Comparison of ENCODE assay signal across 10 cellular contexts in the genomic region with DNA sequence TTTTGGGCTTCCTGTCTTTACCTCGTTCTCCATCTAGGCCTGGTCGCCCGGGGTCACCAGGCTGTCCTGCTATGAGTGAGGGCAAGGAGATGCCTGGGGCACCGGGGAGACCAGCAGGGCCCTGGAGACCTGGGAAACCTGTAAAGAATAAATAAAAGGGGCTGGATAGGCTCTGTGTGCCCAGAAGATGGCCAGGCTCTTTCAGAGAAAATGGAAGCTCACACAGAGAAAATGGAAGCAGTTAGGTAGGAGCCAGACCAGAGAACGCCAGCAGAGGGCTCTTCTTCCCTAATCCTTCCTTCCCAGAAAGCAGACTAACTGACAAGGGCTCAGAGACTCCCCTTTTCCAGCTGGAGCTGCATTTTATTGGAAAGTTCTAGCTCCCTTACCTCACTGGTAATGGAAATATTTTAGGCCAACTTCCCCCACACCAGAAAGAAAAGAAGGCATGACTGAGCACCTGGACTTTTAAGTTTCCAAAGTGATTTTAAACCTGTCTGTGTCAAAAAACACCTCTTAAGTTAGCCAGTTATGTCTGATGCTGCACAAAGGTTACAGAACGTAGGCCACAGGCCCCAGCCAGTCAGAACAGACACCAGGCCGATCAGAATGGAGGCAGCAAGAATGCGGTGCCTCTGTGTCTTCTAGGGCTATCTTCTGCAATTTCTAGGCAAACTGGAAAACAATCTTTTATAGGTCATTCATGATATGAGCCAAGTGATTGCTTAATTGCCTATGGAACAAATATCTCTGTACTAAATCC.
A peak's percentile ranks its signal among the peaks of the same experiment; 100 is the strongest.
DNase-seq lines count a peak whose midpoint lies in the region; ATAC-seq and TF ChIP-seq lines count a peak whose summit lies in the region.
"Had no signal": no experiment of that assay in that cellular context is flagged by ENCODE, and none has a peak within 500 bp of the region (broad histone marks: within the 10 kb centered on the region; RNA-seq: fewer than 3 reads in every experiment).

No MANE protein-coding gene starts in this region.

- H3K4me1 Mint-ChIP-seq in neural progenitor cell = peaks cover 10% of the 10 kb centered on the region
- H3K4me1 Mint-ChIP-seq: memory B cell had no signal

- peaks cover 2% of the 10 kb centered on the region for H3K9me3 Mint-ChIP-seq in neural progenitor cell
- H3K9me3 Mint-ChIP-seq: T-helper 1 cell treated with Interleukin-12 subunit alpha and Interleukin-12 subunit beta and Interleukin-4 antibody, amounts not matched to agents 30 μg/mL and 1 μg/mL, for 36 hours had no signal

- H3K79me2 ChIP-seq in neural progenitor cell (ENCODE audit: low read depth) = no peaks in the 10 kb centered on the region

- no peaks in the 10 kb centered on the region for H3K4me1 ChIP-seq in neural progenitor cell

- peak overlapping the region; percentile 80 for H3K27ac Mint-ChIP-seq in neural progenitor cell
- H3K27ac Mint-ChIP-seq: memory B cell; T-helper 1 cell treated with Interleukin-12 subunit alpha and Interleukin-12 subunit beta and Interleukin-4 antibody, amounts not matched to agents 30 μg/mL and 1 μg/mL, for 36 hours had no signal

- no peak for ATAC-seq in GM19328 (IDR thresholded peaks at IDR 0.05; ENCODE audit: unreplicated experiment)

- no peak overlapping the region for H3K4me3 ChIP-seq in neural progenitor cell

- TF ChIP-seq CTCF in GM13976 (IDR thresholded peaks at IDR 0.05; ENCODE audit: borderline replicate concordance, control extremely low read depth, extremely low read depth, insufficient read depth, missing control alignments) (peak; percentile 10), neural progenitor cell (IDR thresholded peaks at IDR 0.05) (peak; percentile 56)

- DNase-seq in GM13976 (ENCODE audit: low spot score) (peak; percentile 32), NCI-H1930 (lab: John Stamatoyannopoulos, UW) (peak; percentile 6 to 8), cerebellum (ENCODE audit: low spot score) (peak; percentile 1), neural progenitor cell (ENCODE audit: low spot score) (peak; percentile 60), NOMO-1 treated with DMSO at 0.1 percent for 48 hours (lab: John Stamatoyannopoulos, UW; ENCODE audit: unreplicated experiment) (no peak), occipital lobe (lab: John Stamatoyannopoulos, UW) (no peak)
- DNase-seq in activated naive CD4-positive, alpha-beta T cell (lab: John Stamatoyannopoulos, UW) = no peak

- no peak overlapping the region for H3K27ac ChIP-seq in neural progenitor cell

- H3K9me3 ChIP-seq in neural progenitor cell (ENCODE audit: low read depth) = no peaks in the 10 kb centered on the region

- H3K9ac ChIP-seq in neural progenitor cell = no peak overlapping the region

- H3F3A ChIP-seq in neural progenitor cell (ENCODE audit: low read depth) = peaks cover 7% of the 10 kb centered on the region

- H3K27me3 Mint-ChIP-seq in neural progenitor cell (ENCODE audit: insufficient read depth, low read depth) = peaks cover 7% of the 10 kb centered on the region
- H3K27me3 Mint-ChIP-seq: memory B cell had no signal

- no peaks in the 10 kb centered on the region for H3K36me3 ChIP-seq in neural progenitor cell

- in situ Hi-C loops in GM13976 (cut with MboI; ENCODE audit: low sequenced_read_pairs, unreplicated experiment) = no loop called here

- no peak overlapping the region for H2AFZ ChIP-seq in neural progenitor cell (replicated peaks)

- H3K4me3 Mint-ChIP-seq in neural progenitor cell = peak overlapping the region; percentile 19
- H3K4me3 Mint-ChIP-seq: memory B cell; T-helper 1 cell treated with Interleukin-12 subunit alpha and Interleukin-12 subunit beta and Interleukin-4 antibody, amounts not matched to agents 30 μg/mL and 1 μg/mL, for 36 hours had no signal

- no peak overlapping the region for H3K4me2 ChIP-seq in neural progenitor cell

- H3K36me3 Mint-ChIP-seq in neural progenitor cell = peaks cover 26% of the 10 kb centered on the region
- H3K36me3 Mint-ChIP-seq: memory B cell had no signal

- no peaks in the 10 kb centered on the region for H4K20me1 ChIP-seq in neural progenitor cell (ENCODE audit: low read depth)

- H3K27me3 ChIP-seq in neural progenitor cell = no peaks in the 10 kb centered on the region

Comparison
In these comparisons a context has a peak if more than half of its experiments do, and no peak if none do; other contexts are left out.
1. DNase-seq: peak in GM13976 (single experiment), NCI-H1930 (2 of 2), cerebellum (single experiment) and neural progenitor cell (single experiment); none in NOMO-1 treated with DMSO at 0.1 percent for 48 hours (single experiment), occipital lobe (single experiment) and activated naive CD4-positive, alpha-beta T cell (0 of 4).